In genomic region chr1:66325594-66326380, GRCh38 we compare ENCODE assay signal across 21 cellular contexts.
"Had no signal": no experiment of that assay in that cellular context is flagged by ENCODE, and none has a peak within 500 bp of the region (broad histone marks: within the 10 kb centered on the region; RNA-seq: fewer than 3 reads in every experiment).

No MANE protein-coding gene starts in this region.

- H3K36me3 ChIP-seq: colonic mucosa, heart right ventricle, uterus had no signal

- DNase-seq: activated CD8-positive, alpha-beta memory T cell treated with anti-CD3 and anti-CD28 coated beads, Interleukin-2, amount 50 U/mL, for 4 hours; activated naive CD4-positive, alpha-beta T cell treated with Interleukin-2 at 50 U/mL for 16 hours; activated naive CD8-positive, alpha-beta T cell treated with anti-CD3 and anti-CD28 coated beads, Interleukin-2, amount 10 ng/mL, durations not matched to agents 7 days and 5 days; activated T-cell treated with anti-CD3 and anti-CD28 coated beads, Interleukin-2, amount 50 U/mL, for 24 hours; amniotic stem cell; colonic mucosa; endodermal cell; heart right ventricle; islet precursor cell; left cardiac atrium; nephron progenitor cell; nucleus accumbens; stimulated activated CD4-positive, alpha-beta T cell treated with anti-CD3 and anti-CD28 coated beads, Interleukin-15, amount 100 ng/mL, for 24 hours; testis; trophoblast cell; uterus had no signal

- H3K4me3 ChIP-seq: colonic mucosa, heart right ventricle, smooth muscle cell, testis, uterus had no signal

- H3K4me1 ChIP-seq: colonic mucosa, testis, uterus had no signal

- H3K27me3 ChIP-seq: colonic mucosa, heart right ventricle, testis, uterus had no signal

- H3K27ac ChIP-seq: colonic mucosa, testis, uterus had no signal

- FAIRE-seq: bronchial epithelial cell had no signal

- H3K4me3 Mint-ChIP-seq: activated naive CD8-positive, alpha-beta T cell treated with anti-CD3 and anti-CD28 coated beads, Interleukin-2, amount 10 ng/mL, durations not matched to agents 7 days and 5 days; activated T-cell treated with anti-CD3 and anti-CD28 coated beads, Interleukin-2, amount 50 U/mL, for 24 hours; endodermal cell; memory B cell; nephron progenitor cell; stimulated activated memory B cell treated with anti-CD40 and anti-IgM and Interleukin-4, amounts not matched to agents 10 μg/mL and 1 μg/mL and 100 μg/mL, for 72 hours had no signal

- H3K27ac Mint-ChIP-seq: activated naive CD8-positive, alpha-beta T cell treated with anti-CD3 and anti-CD28 coated beads, Interleukin-2, amount 10 ng/mL, durations not matched to agents 7 days and 5 days; activated T-cell treated with anti-CD3 and anti-CD28 coated beads, Interleukin-2, amount 50 U/mL, for 24 hours; endodermal cell; memory B cell; nephron progenitor cell; stimulated activated memory B cell treated with anti-CD40 and anti-IgM and Interleukin-4, amounts not matched to agents 10 μg/mL and 1 μg/mL and 100 μg/mL, for 72 hours had no signal

- H3K9me3 Mint-ChIP-seq: stimulated activated memory B cell treated with anti-CD40 and anti-IgM and Interleukin-4, amounts not matched to agents 10 μg/mL and 1 μg/mL and 100 μg/mL, for 72 hours had no signal

- ATAC-seq: left cardiac atrium; sciatic nerve; stimulated activated memory B cell treated with anti-CD40 and anti-IgM and Interleukin-4, amounts not matched to agents 10 μg/mL and 1 μg/mL and 100 μg/mL, for 72 hours had no signal

- H3K9me3 ChIP-seq: colonic mucosa, heart right ventricle, testis, uterus had no signal

- H3K27me3 Mint-ChIP-seq: activated naive CD8-positive, alpha-beta T cell treated with anti-CD3 and anti-CD28 coated beads, Interleukin-2, amount 10 ng/mL, durations not matched to agents 7 days and 5 days; activated T-cell treated with anti-CD3 and anti-CD28 coated beads, Interleukin-2, amount 50 U/mL, for 24 hours; memory B cell; stimulated activated memory B cell treated with anti-CD40 and anti-IgM and Interleukin-4, amounts not matched to agents 10 μg/mL and 1 μg/mL and 100 μg/mL, for 72 hours had no signal

- H3K36me3 Mint-ChIP-seq: memory B cell; stimulated activated memory B cell treated with anti-CD40 and anti-IgM and Interleukin-4, amounts not matched to agents 10 μg/mL and 1 μg/mL and 100 μg/mL, for 72 hours had no signal
